29 cellular contexts compared by ENCODE assay signal in genomic region chr1:116424438-116424837, GRCh38.
"Had no signal": no experiment of that assay in that cellular context is flagged by ENCODE, and none has a peak within 500 bp of the region (broad histone marks: within the 10 kb centered on the region; RNA-seq: fewer than 3 reads in every experiment).

No MANE protein-coding gene starts in this region.

- H3K27me3 Mint-ChIP-seq: activated CD4-positive, alpha-beta T cell treated with anti-CD3 and anti-CD28 coated beads for 36 hours; activated T-cell treated with anti-CD3 and anti-CD28 coated beads, Interleukin-2, amount 50 U/mL, for 24 hours had no signal

- H3K4me1 ChIP-seq: ascending aorta, breast epithelium, colonic mucosa had no signal

- H3K27me3 ChIP-seq: ascending aorta, breast epithelium, cardiac muscle cell, colonic mucosa had no signal

- H3K27ac Mint-ChIP-seq: activated CD4-positive, alpha-beta memory T cell treated with anti-CD3 and anti-CD28 coated beads for 36 hours; activated CD4-positive, alpha-beta T cell treated with anti-CD3 and anti-CD28 coated beads for 36 hours; activated CD4-positive, alpha-beta T cell treated with anti-CD3 and anti-CD28 coated beads, Interleukin-2, amount 10 ng/mL, durations not matched to agents 24 days and 14 days; activated naive CD4-positive, alpha-beta T cell treated with anti-CD3 and anti-CD28 coated beads, Interleukin-2, amount 10 ng/mL, durations not matched to agents 7 days and 5 days; activated naive CD4-positive, alpha-beta T cell treated with anti-CD3 and anti-CD28 coated beads, Interleukin-2, amount 50 U/mL, for 72 hours; activated naive CD8-positive, alpha-beta T cell treated with anti-CD3 and anti-CD28 coated beads, Interleukin-2, amount 10 ng/mL, durations not matched to agents 7 days and 5 days; activated T-cell treated with anti-CD3 and anti-CD28 coated beads, Interleukin-2, amount 50 U/mL, for 24 hours; activated T-cell treated with anti-CD3 and anti-CD28 coated beads, Interleukin-2, amount 50 U/mL, for 72 hours had no signal

- H3K36me3 ChIP-seq: ascending aorta, breast epithelium, cardiac muscle cell, colonic mucosa had no signal

- H3K9me3 ChIP-seq: ascending aorta, breast epithelium, colonic mucosa had no signal

- H3K36me3 Mint-ChIP-seq: activated CD4-positive, alpha-beta memory T cell treated with anti-CD3 and anti-CD28 coated beads for 36 hours; activated naive CD4-positive, alpha-beta T cell treated with anti-CD3 and anti-CD28 coated beads, Interleukin-2, amount 10 ng/mL, durations not matched to agents 7 days and 5 days; activated naive CD4-positive, alpha-beta T cell treated with anti-CD3 and anti-CD28 coated beads, Interleukin-2, amount 50 U/mL, for 72 hours; activated naive CD8-positive, alpha-beta T cell treated with anti-CD3 and anti-CD28 coated beads, Interleukin-2, amount 10 ng/mL, durations not matched to agents 7 days and 5 days; brain had no signal

- FAIRE-seq: endometrium, endothelial cell of umbilical vein, frontal cortex had no signal

- H3K9me3 Mint-ChIP-seq: activated CD4-positive, alpha-beta memory T cell treated with anti-CD3 and anti-CD28 coated beads for 36 hours; activated CD4-positive, alpha-beta T cell treated with anti-CD3 and anti-CD28 coated beads, Interleukin-2, amount 10 ng/mL, durations not matched to agents 24 days and 14 days; activated naive CD4-positive, alpha-beta T cell treated with anti-CD3 and anti-CD28 coated beads, Interleukin-2, amount 10 ng/mL, durations not matched to agents 7 days and 5 days; activated naive CD4-positive, alpha-beta T cell treated with anti-CD3 and anti-CD28 coated beads, Interleukin-2, amount 50 U/mL, for 72 hours; activated naive CD8-positive, alpha-beta T cell treated with anti-CD3 and anti-CD28 coated beads, Interleukin-2, amount 10 ng/mL, durations not matched to agents 7 days and 5 days; activated T-cell treated with anti-CD3 and anti-CD28 coated beads, Interleukin-2, amount 50 U/mL, for 24 hours; activated T-cell treated with anti-CD3 and anti-CD28 coated beads, Interleukin-2, amount 50 U/mL, for 72 hours; brain had no signal

- H3K4me3 ChIP-seq: ascending aorta, breast epithelium, cardiac muscle cell, colonic mucosa had no signal

- H3K4me3 Mint-ChIP-seq: activated CD4-positive, alpha-beta memory T cell treated with anti-CD3 and anti-CD28 coated beads for 36 hours; activated CD4-positive, alpha-beta T cell treated with anti-CD3 and anti-CD28 coated beads for 36 hours; activated CD4-positive, alpha-beta T cell treated with anti-CD3 and anti-CD28 coated beads, Interleukin-2, amount 10 ng/mL, durations not matched to agents 24 days and 14 days; activated naive CD4-positive, alpha-beta T cell treated with anti-CD3 and anti-CD28 coated beads, Interleukin-2, amount 10 ng/mL, durations not matched to agents 7 days and 5 days; activated naive CD8-positive, alpha-beta T cell treated with anti-CD3 and anti-CD28 coated beads, Interleukin-2, amount 10 ng/mL, durations not matched to agents 7 days and 5 days; activated T-cell treated with anti-CD3 and anti-CD28 coated beads, Interleukin-2, amount 50 U/mL, for 24 hours; activated T-cell treated with anti-CD3 and anti-CD28 coated beads, Interleukin-2, amount 50 U/mL, for 72 hours; brain had no signal

- ATAC-seq: activated CD4-positive, alpha-beta T cell treated with anti-CD3 and anti-CD28 coated beads for 36 hours; activated naive CD4-positive, alpha-beta T cell treated with anti-CD3 and anti-CD28 coated beads, Interleukin-2, amount 50 U/mL, for 72 hours; activated T-cell treated with anti-CD3 and anti-CD28 coated beads, Interleukin-2, amount 50 U/mL, for 72 hours had no signal

- H3K27ac ChIP-seq: ascending aorta, breast epithelium, cardiac muscle cell, colonic mucosa, epithelial cell of prostate had no signal

- DNase-seq: activated CD4-positive, alpha-beta memory T cell treated with anti-CD3 and anti-CD28 coated beads for 36 hours; activated CD4-positive, alpha-beta T cell treated with anti-CD3 and anti-CD28 coated beads for 36 hours; activated CD4-positive, alpha-beta T cell treated with anti-CD3 and anti-CD28 coated beads, Interleukin-2, amount 10 ng/mL, durations not matched to agents 24 days and 14 days; activated CD4-positive, CD25-positive, alpha-beta regulatory T cell; activated CD4-positive, CD25-positive, alpha-beta regulatory T cell treated with anti-CD3 and anti-CD28 coated beads, Interleukin-2, amount 50 U/mL, for 72 hours; activated CD8-positive, alpha-beta memory T cell treated with anti-CD3 and anti-CD28 coated beads for 24 hours; activated CD8-positive, alpha-beta memory T cell treated with anti-CD3 and anti-CD28 coated beads, Interleukin-2, amount 50 U/mL, for 48 hours; activated gamma-delta T cell; activated naive CD4-positive, alpha-beta T cell; activated naive CD4-positive, alpha-beta T cell treated with anti-CD3 and anti-CD28 coated beads, Interleukin-2, amount 10 ng/mL, durations not matched to agents 7 days and 5 days; activated naive CD8-positive, alpha-beta T cell treated with anti-CD3 and anti-CD28 coated beads, Interleukin-2, amount 10 ng/mL, durations not matched to agents 7 days and 5 days; activated T-cell treated with anti-CD3 and anti-CD28 coated beads for 4 hours; activated T-cell treated with anti-CD3 and anti-CD28 coated beads, Interleukin-2, amount 50 U/mL, for 24 hours; activated T-cell treated with anti-CD3 and anti-CD28 coated beads, Interleukin-2, amount 50 U/mL, for 72 hours; central memory CD4-positive, alpha-beta T cell; cerebellar nuclear complex; colonic mucosa; effector CD8-positive, alpha-beta T cell; foreskin fibroblast; T-helper 2 cell had no signal
